22 cellular contexts compared by ENCODE assay signal in genomic region chr12:25082628-25083027, GRCh38.
"Had no signal": no experiment of that assay in that cellular context is flagged by ENCODE, and none has a peak within 500 bp of the region (broad histone marks: within the 10 kb centered on the region; RNA-seq: fewer than 3 reads in every experiment).

No MANE protein-coding gene starts in this region.

- H3K4me3 Mint-ChIP-seq: IgD-negative memory B cell had no signal

- H3K27me3 ChIP-seq: MG63 had no signal

- H3K27ac ChIP-seq: KMS-11 had no signal

- H3K9me3 Mint-ChIP-seq: IgD-negative memory B cell had no signal

- DNase-seq: MG63, NCI-H1092, NCI-H1105 treated with DMSO at 0.1 percent for 48 hours, NCI-H1417 treated with DMSO at 0.1 percent for 48 hours, NCI-H146, NCI-H1694 treated with DMSO at 0.1 percent for 48 hours, NCI-H1930, NCI-H2081, NCI-H2107, NCI-H2227 treated with DMSO at 0.1 percent for 48 hours, NCI-H524, NCI-H526 treated with DMSO at 0.1 percent for 48 hours, NCI-H774, Right ventricle myocardium superior, RPMI8226, SIG-M5, SK-N-SH, T-helper 1 cell had no signal

- H3K4me3 ChIP-seq: K562, MG63 had no signal

- H3K9ac ChIP-seq: KMS-11, SK-N-SH had no signal

- H3K36me3 ChIP-seq: MG63 had no signal

- H3K4me2 ChIP-seq: KMS-11, SK-N-SH had no signal

- FAIRE-seq: K562, RCC 7860 had no signal

- H3K9me3 ChIP-seq: MG63, SK-N-SH had no signal

- ATAC-seq: K562 had no signal

- H3K27me3 Mint-ChIP-seq: IgD-negative memory B cell had no signal

- H3K27ac Mint-ChIP-seq: IgD-negative memory B cell had no signal
